ENCODE assay signal across 2 cellular contexts in genomic region chr7:118916120-118916519, GRCh38.
DNase-seq lines count a peak whose midpoint lies in the region; ATAC-seq, FAIRE-seq and TF ChIP-seq lines count a peak whose summit lies in the region.
"Not testable (repeated sequence)": the region's sequence is repeated elsewhere in the genome, so short reads cannot be mapped to it uniquely, and the experiment has no call there.

No MANE protein-coding gene starts in this region.

- TF ChIP-seq CTCF in WTC11 (IDR thresholded peaks at IDR 0.05): not testable (repeated sequence)

- H3K27me3 Mint-ChIP-seq in WTC11 (ENCODE audit: low read depth): not testable (repeated sequence)

- not testable (repeated sequence) for ATAC-seq in WTC11

- peak; percentile 57 for FAIRE-seq in A204.1 (lab: Jason Lieb, UNC)

- not testable (repeated sequence) for H3K27ac Mint-ChIP-seq in WTC11

- CTCF ChIA-PET in WTC11 (lab: Charles Lee): not testable (repeated sequence)

- H3K4me3 Mint-ChIP-seq in WTC11: not testable (repeated sequence)

- H3K9me3 Mint-ChIP-seq in WTC11: not testable (repeated sequence)

- not testable (repeated sequence) for H3K36me3 Mint-ChIP-seq in WTC11

- DNase-seq in WTC11 (ENCODE audit: low spot score): not testable (repeated sequence)

- POLR2A ChIA-PET in WTC11 (lab: Charles Lee): not testable (repeated sequence)

- H3K4me1 Mint-ChIP-seq in WTC11: not testable (repeated sequence)

TF ChIP-seq in WTC11, 78 proteins besides CTCF, POLR2A, EP300 and RAD21:
- TF ChIP-seq HMGA2 (CRISPR knock-in tag; IDR thresholded peaks at IDR 0.05): peak; percentile 98
